In the genomic region with DNA sequence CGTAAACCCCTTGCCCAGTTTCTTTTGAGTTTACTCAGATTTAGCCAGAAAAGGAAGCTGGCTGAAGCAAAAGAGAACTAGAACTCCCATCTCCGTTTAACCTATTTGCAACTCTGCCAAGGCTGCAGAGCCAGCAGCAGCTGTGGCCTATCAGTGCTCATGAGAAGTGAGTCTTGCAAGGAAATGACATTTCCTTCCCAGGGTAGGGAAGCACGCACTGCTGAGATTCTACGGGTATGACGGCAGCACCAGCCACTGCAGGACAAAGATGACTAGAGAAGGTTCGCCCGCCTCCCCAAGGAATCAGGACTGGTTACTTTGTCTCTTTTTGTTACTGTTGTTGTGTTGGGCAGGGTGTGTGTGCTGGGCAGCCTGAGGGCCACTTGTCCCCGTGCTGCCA, we compare ENCODE assay signal across 8 cellular contexts. TPM values are rescaled to one million over a fixed set of nuclear protein-coding genes. Genes with fewer than 3 reads are reported as not detected.
DNase-seq lines count a peak whose midpoint lies in the region; ATAC-seq and TF ChIP-seq lines count a peak whose summit lies in the region.

No MANE protein-coding gene starts in this region.

- H3F3A ChIP-seq in smooth muscle cell (ENCODE audit: low read depth) = no peaks in the 10 kb centered on the region

- no peak overlapping the region for H3K4me2 ChIP-seq in smooth muscle cell

- H3K4me3 ChIP-seq in AG04450 (ENCODE audit: low read depth, low read length) = peak overlapping the region; percentile 34
- no peak overlapping the region for H3K4me3 ChIP-seq in smooth muscle cell

- CTCF ChIA-PET in AG04450 (lab: Charles Lee) = interaction anchor here (1.1 to 2.0 kb wide), 2 partner anchors 11 to 1414 kb away, joined by 3 to 13 read pairs; no protein-coding TSS in a partner anchor

- H3K9me3 Mint-ChIP-seq in endothelial cell (ENCODE audit: unreplicated experiment) (no peaks in the 10 kb centered on the region), nephron (no peaks in the 10 kb centered on the region)

- TF ChIP-seq CTCF in AG04450 (IDR thresholded peaks at IDR 0.05; ENCODE audit: low read depth, low read length) (no peak), endothelial cell (IDR thresholded peaks at IDR 0.05; ENCODE audit: unreplicated experiment) (no peak), nephron (IDR thresholded peaks at IDR 0.05; ENCODE audit: unreplicated experiment in 3 of 3) (no peak), smooth muscle cell (IDR thresholded peaks at IDR 0.05; ENCODE audit: borderline replicate concordance, insufficient read depth, poor library complexity, severe bottlenecking) (no peak)

- peak; percentile 91 for DNase-seq in AG04450 (ENCODE audit: low read depth, low spot score)
- peak; percentile 57 for DNase-seq in endothelial cell (ENCODE audit: low spot score)
- DNase-seq in smooth muscle cell (lab: John Stamatoyannopoulos, UW; ENCODE audit: unreplicated experiment) = no peak
- no peak for DNase-seq in stimulated activated naive CD8-positive, alpha-beta T cell treated with anti-CD3 and anti-CD28 coated beads, Interleukin-15, Interleukin-2, amounts not matched to agents 100 U/mL and 50 U/mL, for 24 hours

- no peak overlapping the region for H2AFZ ChIP-seq in smooth muscle cell (ENCODE audit: low read depth)

- H3K36me3 Mint-ChIP-seq in endothelial cell (ENCODE audit: low read depth, unreplicated experiment) = peaks cover 5% of the 10 kb centered on the region
- peaks cover 18% of the 10 kb centered on the region for H3K36me3 Mint-ChIP-seq in nephron (ENCODE audit: low read depth)

- H3K4me1 ChIP-seq in smooth muscle cell (ENCODE audit: low read depth) = peaks cover 36% of the 10 kb centered on the region

- H3K4me1 Mint-ChIP-seq in endothelial cell (ENCODE audit: unreplicated experiment) (peaks cover 63% of the 10 kb centered on the region), nephron (peaks cover 35% of the 10 kb centered on the region)

- no peaks in the 10 kb centered on the region for H4K20me1 ChIP-seq in smooth muscle cell (ENCODE audit: low read depth)

- H3K27ac ChIP-seq in AG04450 (ENCODE audit: low read depth, low read length) (peak overlapping the region; percentile 83), smooth muscle cell (ENCODE audit: low read depth) (no peak overlapping the region)

- H3K36me3 ChIP-seq in smooth muscle cell (ENCODE audit: low read depth) = no peaks in the 10 kb centered on the region

- H3K9me3 ChIP-seq in AG04450 (ENCODE audit: control insufficient read depth, insufficient read depth, low read length) (no peaks in the 10 kb centered on the region), smooth muscle cell (replicated peaks; ENCODE audit: low read depth) (no peaks in the 10 kb centered on the region)

- H3K27ac Mint-ChIP-seq in endothelial cell (ENCODE audit: unreplicated experiment) = peak overlapping the region; percentile 98
- H3K27ac Mint-ChIP-seq in nephron = peak overlapping the region; percentile 86 to 88 (median 88)

- H3K4me3 Mint-ChIP-seq in endothelial cell (ENCODE audit: unreplicated experiment) (no peak overlapping the region), nephron (peak overlapping the region; percentile 5 to 49 (median 38))

- no peak overlapping the region for H3K9ac ChIP-seq in smooth muscle cell (ENCODE audit: low read depth)

- H3K79me2 ChIP-seq in smooth muscle cell (ENCODE audit: low read depth) = no peaks in the 10 kb centered on the region

- peaks cover 3% of the 10 kb centered on the region for H3K27me3 Mint-ChIP-seq in endothelial cell (ENCODE audit: unreplicated experiment)
- no peaks in the 10 kb centered on the region for H3K27me3 Mint-ChIP-seq in nephron (ENCODE audit: low read depth)

- 60% methylated on average over 8 of the region's 8 CpGs for WGBS in smooth muscle cell (ENCODE audit: low lambda C conversion rate)

- peak; percentile 74 for ATAC-seq in GM19452 (IDR thresholded peaks at IDR 0.05; ENCODE audit: unreplicated experiment)
- ATAC-seq in HG03558 (IDR thresholded peaks at IDR 0.05; ENCODE audit: extremely low read depth, unreplicated experiment) = peak; percentile 69
- no peak for ATAC-seq in HG02981 (IDR thresholded peaks at IDR 0.05; ENCODE audit: unreplicated experiment)
- no peak for ATAC-seq in stimulated activated naive CD8-positive, alpha-beta T cell treated with anti-CD3 and anti-CD28 coated beads, Interleukin-15, Interleukin-2, amounts not matched to agents 100 U/mL and 50 U/mL, for 24 hours

- POLR2A ChIA-PET in AG04450 (lab: Yijun Ruan, JAX) = no interaction called here

- H3K27me3 ChIP-seq in AG04450 (ENCODE audit: control insufficient read depth, insufficient read depth, low read length) = no peaks in the 10 kb centered on the region
- H3K27me3 ChIP-seq in smooth muscle cell (ENCODE audit: low read depth) = no peaks in the 10 kb centered on the region

RNA-seq across cellular contexts. Expression of a gene that starts 47.6 kb away (rescaled TPM):
- 0.09 and 0.11 TPM in 2 replicates for polyA plus RNA-seq in AG04450 (2011; rRNA removed)
- 0.13 and 0.14 TPM in 2 replicates for polyA minus RNA-seq in AG04450 (2011; rRNA and poly(A)+ RNA removed)
- total RNA-seq in endothelial cell (ENCODE audit: unreplicated experiment) = 0.05 TPM
- 0.63 and 1.4 TPM in 2 replicates for total RNA-seq in smooth muscle cell
- polyA plus RNA-seq in smooth muscle cell = 1.4 and 1.8 TPM in 2 replicates

Comparison
In these comparisons a context has a peak if more than half of its experiments do, and no peak if none do; other contexts are left out.
1. DNase-seq: peak in AG04450 (single experiment) and endothelial cell (single experiment); none in smooth muscle cell (single experiment) and stimulated activated naive CD8-positive, alpha-beta T cell treated with anti-CD3 and anti-CD28 coated beads, Interleukin-15, Interleukin-2, amounts not matched to agents 100 U/mL and 50 U/mL, for 24 hours (single experiment).
2. ATAC-seq: peak in GM19452 (single experiment) and HG03558 (single experiment); none in HG02981 (single experiment) and stimulated activated naive CD8-positive, alpha-beta T cell treated with anti-CD3 and anti-CD28 coated beads, Interleukin-15, Interleukin-2, amounts not matched to agents 100 U/mL and 50 U/mL, for 24 hours (single experiment).